1 cellular context compared by ENCODE assay signal in genomic region chr2:120227111-120227991, GRCh38.
TF ChIP-seq lines count a peak whose summit lies in the region.

No MANE protein-coding gene starts in this region.

TF ChIP-seq in HepG2, 621 proteins besides CTCF, POLR2A, EP300 and RAD21 (continued from another document):
- TF ChIP-seq CEBPZ (IDR thresholded peaks at IDR 0.05; ENCODE audit: low read length): no peak
TF ChIP-seq in HepG2: peak in this region for 45.
